Comparison of ENCODE assay signal across 13 cellular contexts in genomic region chr18:35770360-35770759, GRCh38.
DNase-seq lines count a peak whose midpoint lies in the region; ATAC-seq, FAIRE-seq and TF ChIP-seq lines count a peak whose summit lies in the region.
"Had no signal": no experiment of that assay in that cellular context is flagged by ENCODE, and none has a peak within 500 bp of the region (broad histone marks: within the 10 kb centered on the region; RNA-seq: fewer than 3 reads in every experiment).

No MANE protein-coding gene starts in this region.

- no peak overlapping the region for H2BK15ac ChIP-seq in mesenchymal stem cell (ENCODE audit: low read depth, poor library complexity, severe bottlenecking)

- H2BK5ac ChIP-seq in mesenchymal stem cell (ENCODE audit: low read depth, low read length, poor library complexity, severe bottlenecking) = no peak overlapping the region

- H3K4me3 Mint-ChIP-seq in CD14-positive monocyte = no peak overlapping the region

- DNase-seq in CD14-positive monocyte (ENCODE audit: low spot score) (peak; percentile 52), GM12864 (ENCODE audit: low read depth) (peak; percentile 7), PC-3 (peak; percentile 26), fibroblast of mammary gland (ENCODE audit: low read depth) (peak; percentile 9), mesenchymal stem cell (no peak), 8988T (no peak), GM13976 (ENCODE audit: low spot score) (no peak), pancreas (no peak)
- DNase-seq: hippocampal formation, SW 1271, tibial artery had no signal

- TF ChIP-seq CTCF in CD14-positive monocyte (IDR thresholded peaks at IDR 0.05) (no peak), GM12864 (IDR thresholded peaks at IDR 0.05; ENCODE audit: low read depth, low read length, missing control alignments) (no peak), PC-3 (conservative IDR thresholded peaks at IDR 0.05; ENCODE audit: low read depth, low read length) (no peak), fibroblast of mammary gland (conservative IDR thresholded peaks at IDR 0.05; ENCODE audit: control insufficient read depth, insufficient read depth, low read depth, low read length) (no peak), GM13976 (IDR thresholded peaks at IDR 0.05; ENCODE audit: borderline replicate concordance, control extremely low read depth, extremely low read depth, insufficient read depth, missing control alignments) (no peak), pancreas (IDR thresholded peaks at IDR 0.05) (no peak)

- H3K27ac Mint-ChIP-seq in CD14-positive monocyte = peak overlapping the region in 3 of 7 donors; percentile 0 to 46 (median 26)

- intact Hi-C loops in CD14-positive monocyte (cut with micrococcal nuclease) (no loop called here), PC-3 (cut with micrococcal nuclease) (no loop called here), pancreas (cut with DNase I) (no loop called here)

- peaks cover 4 to 12% (median 5%) of the 10 kb centered on the region in 3 donors for H3K27me3 Mint-ChIP-seq in CD14-positive monocyte (ENCODE audit: low read depth in 3 of 3)

- H3K36me3 Mint-ChIP-seq in CD14-positive monocyte = no peaks in the 10 kb centered on the region

- H4K20me1 ChIP-seq in PC-3 (ENCODE audit: low read length) = no peaks in the 10 kb centered on the region
- H4K20me1 ChIP-seq: BLaER1 had no signal

- FAIRE-seq in pancreas (lab: Jason Lieb, UNC) = no peak

- 73% methylated on average over 1 of the region's 3 CpGs for WGBS in mesenchymal stem cell
- WGBS in pancreas, 2 donors = 47 to 59% methylated on average over 3 of the region's 3 CpGs

- POLR2A ChIA-PET in PC-3 (lab: Charles Lee; ENCODE audit: unreplicated experiment) = no interaction called here

- H3K9me2 ChIP-seq in PC-3 (replicated peaks; ENCODE audit: low read length) = no peaks in the 10 kb centered on the region

- peak; percentile 43; the same call in 1 of the 2 replicates for ATAC-seq in PC-3
- ATAC-seq in pancreas = no peak
- ATAC-seq: left lobe of liver had no signal

- no peak overlapping the region for H2BK120ac ChIP-seq in mesenchymal stem cell (ENCODE audit: low read depth, low read length)

- peaks cover 8% of the 10 kb centered on the region for H3K4me1 Mint-ChIP-seq in CD14-positive monocyte

- H3K9me3 ChIP-seq in PC-3 (ENCODE audit: low read length) (no peaks in the 10 kb centered on the region), mesenchymal stem cell (ENCODE audit: control insufficient read depth, low read length) (no peaks in the 10 kb centered on the region), pancreas (no peaks in the 10 kb centered on the region)
- H3K9me3 ChIP-seq: BLaER1, tibial artery had no signal

- no peak overlapping the region for H3K4ac ChIP-seq in mesenchymal stem cell (ENCODE audit: low read depth in 1 of 2, low read length in 2 of 2)

- no peak overlapping the region for H3K27ac ChIP-seq in PC-3 (ENCODE audit: low read length)
- H3K27ac ChIP-seq in mesenchymal stem cell (ENCODE audit: low read length, poor library complexity, severe bottlenecking) = no peak overlapping the region
- no peak overlapping the region for H3K27ac ChIP-seq in pancreas
- H3K27ac ChIP-seq: BLaER1, tibial artery had no signal

- H4K8ac ChIP-seq in mesenchymal stem cell (ENCODE audit: low read length) = no peak overlapping the region

- no peaks in the 10 kb centered on the region for H3F3A ChIP-seq in PC-3 (ENCODE audit: low read length, unreplicated experiment)

- CTCF ChIA-PET in PC-3 (lab: Charles Lee) = no interaction called here

- no peak overlapping the region for H2AK5ac ChIP-seq in mesenchymal stem cell (ENCODE audit: low read length, severe bottlenecking)

- H2AFZ ChIP-seq in PC-3 (ENCODE audit: low read length) (no peak overlapping the region), mesenchymal stem cell (ENCODE audit: low read depth, low read length) (no peak overlapping the region)

- H3K4me1 ChIP-seq in PC-3 (ENCODE audit: insufficient read depth, low read length) = no peaks in the 10 kb centered on the region
- no peaks in the 10 kb centered on the region for H3K4me1 ChIP-seq in mesenchymal stem cell (ENCODE audit: control insufficient read depth, insufficient read depth, low read depth, low read length)
- H3K4me1 ChIP-seq in pancreas = no peaks in the 10 kb centered on the region
- H3K4me1 ChIP-seq: BLaER1, tibial artery had no signal

- H3K9ac ChIP-seq in PC-3 (ENCODE audit: low read length) = no peak overlapping the region
- H3K9ac ChIP-seq in mesenchymal stem cell (ENCODE audit: low read length) = no peak overlapping the region
- H3K9ac ChIP-seq: BLaER1 had no signal

- peaks cover 0 to 5% (median 2%) of the 10 kb centered on the region in 7 donors for H3K9me3 Mint-ChIP-seq in CD14-positive monocyte

- no peaks in the 10 kb centered on the region for H3K79me2 ChIP-seq in PC-3 (ENCODE audit: low read length)

- no peaks in the 10 kb centered on the region for H3K27me3 ChIP-seq in PC-3 (ENCODE audit: low read length)
- H3K27me3 ChIP-seq in mesenchymal stem cell (ENCODE audit: control insufficient read depth in 1 of 2, insufficient read depth in 1 of 2, low read length in 2 of 2) = peaks cover 5 to 14% of the 10 kb centered on the region in 2 experiments
- no peaks in the 10 kb centered on the region for H3K27me3 ChIP-seq in pancreas
- H3K27me3 ChIP-seq: BLaER1 had no signal

- no peak overlapping the region for H3K14ac ChIP-seq in mesenchymal stem cell (ENCODE audit: low read length in 2 of 2)

- no peaks in the 10 kb centered on the region for H3K36me3 ChIP-seq in PC-3 (ENCODE audit: low read depth, low read length)
- no peaks in the 10 kb centered on the region for H3K36me3 ChIP-seq in mesenchymal stem cell (ENCODE audit: control insufficient read depth in 1 of 2, insufficient read depth in 2 of 2, low read depth in 1 of 2, low read length in 2 of 2)
- no peaks in the 10 kb centered on the region for H3K36me3 ChIP-seq in pancreas
- H3K36me3 ChIP-seq: BLaER1, tibial artery had no signal

- in situ Hi-C loops in GM13976 (cut with MboI; ENCODE audit: low sequenced_read_pairs, unreplicated experiment) = loop anchor here (25.0 kb wide), 1 partner anchor 358 kb away; no protein-coding TSS in a partner anchor

- no peak overlapping the region for H2BK12ac ChIP-seq in mesenchymal stem cell (ENCODE audit: low read length in 2 of 2)

- H3K4me2 ChIP-seq in PC-3 (ENCODE audit: low read length) (no peak overlapping the region), mesenchymal stem cell (ENCODE audit: low read length, poor library complexity, severe bottlenecking) (no peak overlapping the region)
- H3K4me2 ChIP-seq: BLaER1 had no signal

- no peak overlapping the region for H3K18ac ChIP-seq in mesenchymal stem cell (ENCODE audit: low read depth in 1 of 2, low read length in 2 of 2)

- no TSS peak for BruUV-seq in PC-3 (replicated peaks; lab: Mats Ljungman, UMichigan)

- H3K79me1 ChIP-seq in mesenchymal stem cell (replicated peaks; ENCODE audit: low read length, poor library complexity, severe bottlenecking) = no peaks in the 10 kb centered on the region

- H3K4me3 ChIP-seq in GM12864 (ENCODE audit: low read depth, low read length) (no peak overlapping the region), PC-3 (ENCODE audit: low read length) (no peak overlapping the region), fibroblast of mammary gland (ENCODE audit: control insufficient read depth, low read depth, low read length) (no peak overlapping the region), mesenchymal stem cell (ENCODE audit: insufficient read depth in 1 of 2, low read depth in 1 of 2, low read length in 2 of 2) (no peak overlapping the region), pancreas (no peak overlapping the region)
- H3K4me3 ChIP-seq: BLaER1, tibial artery had no signal

- H3K23ac ChIP-seq in mesenchymal stem cell (ENCODE audit: low read length in 2 of 2) = no peak overlapping the region

- no peak overlapping the region for H4K91ac ChIP-seq in mesenchymal stem cell (ENCODE audit: low read length)

Comparison
In these comparisons a context has a peak if more than half of its experiments do, and no peak if none do; other contexts are left out.
1. DNase-seq: peak in CD14-positive monocyte (single experiment), GM12864 (single experiment), PC-3 (single experiment) and fibroblast of mammary gland (single experiment); none in mesenchymal stem cell (single experiment), 8988T (single experiment), GM13976 (single experiment) and pancreas (0 of 6).